In the genomic region with DNA sequence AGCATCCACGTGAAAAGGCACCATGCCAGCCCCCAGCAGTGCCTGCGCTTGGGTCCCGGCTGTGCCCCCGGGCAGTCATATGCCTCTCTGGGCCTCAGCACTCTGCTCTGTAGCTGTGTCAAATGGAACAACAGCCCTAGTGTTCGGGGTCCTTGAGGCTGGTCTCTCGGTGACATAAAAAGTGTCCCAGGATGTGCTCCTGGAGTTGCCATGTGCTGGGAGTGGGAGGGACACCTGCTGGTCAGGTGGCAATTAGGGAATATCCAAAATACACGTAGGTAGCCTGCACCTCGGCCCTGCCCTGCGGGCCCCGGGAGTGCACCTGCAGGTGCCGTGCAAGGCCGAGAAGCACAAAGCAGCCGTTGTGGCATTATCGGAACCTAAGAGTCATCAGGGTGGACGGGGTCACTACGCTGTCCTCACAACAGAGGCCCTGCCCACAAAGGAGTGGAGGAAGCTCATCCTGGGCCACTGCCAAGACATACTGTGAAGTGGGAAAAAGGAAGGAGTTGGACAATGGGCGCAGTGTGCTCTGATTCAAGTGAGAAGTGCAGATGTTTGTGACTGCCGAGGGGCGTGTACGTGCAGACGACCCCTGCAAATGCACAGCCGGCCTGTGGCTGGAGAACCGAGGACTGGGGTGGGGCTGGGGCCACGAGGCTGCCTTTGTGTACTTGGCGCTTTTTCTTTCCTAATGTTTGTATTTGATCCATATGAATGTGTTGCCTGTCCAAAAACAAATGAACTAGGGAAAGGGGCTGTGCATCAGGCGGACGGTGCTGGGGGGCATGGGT, we compare ENCODE assay signal across 1 cellular context.
A peak's percentile ranks its signal among the peaks of the same experiment; 100 is the strongest.
TF ChIP-seq lines count a peak whose summit lies in the region.

No MANE protein-coding gene starts in this region.

TF ChIP-seq in HepG2, 621 proteins besides CTCF, POLR2A, EP300 and RAD21 (continued from another document and continues in another):
- TF ChIP-seq, protein P1, sequence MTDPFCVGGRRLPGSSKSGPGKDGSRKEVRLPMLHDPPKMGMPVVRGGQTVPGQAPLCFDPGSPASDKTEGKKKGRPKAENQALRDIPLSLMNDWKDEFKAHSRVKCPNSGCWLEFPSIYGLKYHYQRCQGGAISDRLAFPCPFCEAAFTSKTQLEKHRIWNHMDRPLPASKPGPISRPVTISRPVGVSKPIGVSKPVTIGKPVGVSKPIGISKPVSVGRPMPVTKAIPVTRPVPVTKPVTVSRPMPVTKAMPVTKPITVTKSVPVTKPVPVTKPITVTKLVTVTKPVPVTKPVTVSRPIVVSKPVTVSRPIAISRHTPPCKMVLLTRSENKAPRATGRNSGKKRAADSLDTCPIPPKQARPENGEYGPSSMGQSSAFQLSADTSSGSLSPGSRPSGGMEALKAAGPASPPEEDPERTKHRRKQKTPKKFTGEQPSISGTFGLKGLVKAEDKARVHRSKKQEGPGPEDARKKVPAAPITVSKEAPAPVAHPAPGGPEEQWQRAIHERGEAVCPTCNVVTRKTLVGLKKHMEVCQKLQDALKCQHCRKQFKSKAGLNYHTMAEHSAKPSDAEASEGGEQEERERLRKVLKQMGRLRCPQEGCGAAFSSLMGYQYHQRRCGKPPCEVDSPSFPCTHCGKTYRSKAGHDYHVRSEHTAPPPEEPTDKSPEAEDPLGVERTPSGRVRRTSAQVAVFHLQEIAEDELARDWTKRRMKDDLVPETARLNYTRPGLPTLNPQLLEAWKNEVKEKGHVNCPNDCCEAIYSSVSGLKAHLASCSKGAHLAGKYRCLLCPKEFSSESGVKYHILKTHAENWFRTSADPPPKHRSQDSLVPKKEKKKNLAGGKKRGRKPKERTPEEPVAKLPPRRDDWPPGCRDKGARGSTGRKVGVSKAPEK (CRISPR knock-in tag; IDR thresholded peaks at IDR 0.05; ENCODE audit: borderline replicate concordance) = peak; percentile 91
- TF ChIP-seq, protein P2, sequence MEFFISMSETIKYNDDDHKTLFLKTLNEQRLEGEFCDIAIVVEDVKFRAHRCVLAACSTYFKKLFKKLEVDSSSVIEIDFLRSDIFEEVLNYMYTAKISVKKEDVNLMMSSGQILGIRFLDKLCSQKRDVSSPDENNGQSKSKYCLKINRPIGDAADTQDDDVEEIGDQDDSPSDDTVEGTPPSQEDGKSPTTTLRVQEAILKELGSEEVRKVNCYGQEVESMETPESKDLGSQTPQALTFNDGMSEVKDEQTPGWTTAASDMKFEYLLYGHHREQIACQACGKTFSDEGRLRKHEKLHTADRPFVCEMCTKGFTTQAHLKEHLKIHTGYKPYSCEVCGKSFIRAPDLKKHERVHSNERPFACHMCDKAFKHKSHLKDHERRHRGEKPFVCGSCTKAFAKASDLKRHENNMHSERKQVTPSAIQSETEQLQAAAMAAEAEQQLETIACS (CRISPR knock-in tag; IDR thresholded peaks at IDR 0.05) = no peak; the same call in 1 of the 2 replicates
- no peak for TF ChIP-seq ZNF460 (CRISPR knock-in tag; IDR thresholded peaks at IDR 0.05; ENCODE audit: borderline replicate concordance)
- TF ChIP-seq, protein P3, sequence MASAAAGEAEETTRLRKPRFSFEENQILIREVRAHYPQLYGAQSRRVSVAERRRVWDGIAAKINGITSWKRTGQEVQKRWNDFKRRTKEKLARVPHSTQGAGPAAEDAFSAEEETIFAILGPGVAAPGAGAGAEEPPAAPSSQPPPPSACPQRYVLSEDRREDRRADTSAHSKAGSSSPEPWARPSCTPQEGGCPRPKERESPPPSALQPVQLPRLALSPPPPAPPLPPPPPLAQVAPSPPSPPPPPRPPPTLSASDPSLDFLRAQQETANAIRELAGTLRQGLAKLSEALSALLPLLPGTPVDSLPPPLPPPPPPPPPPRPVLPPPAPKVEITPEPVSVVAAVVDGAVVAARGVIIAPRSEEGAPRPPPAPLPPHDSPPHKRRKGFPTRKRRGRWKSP (CRISPR knock-in tag; IDR thresholded peaks at IDR 0.05) = 0 out of 2 replicates have a peak, but pooled peaks have one; percentile 90
- no peak for TF ChIP-seq EZH2 (conservative IDR thresholded peaks at IDR 0.05; ENCODE audit: low read depth, low read length)
- no peak for TF ChIP-seq ZNF75D (CRISPR knock-in tag; IDR thresholded peaks at IDR 0.05; ENCODE audit: borderline replicate concordance)
- TF ChIP-seq ONECUT2 (CRISPR knock-in tag; IDR thresholded peaks at IDR 0.05) = no peak
- peak; percentile 97; the same call in 1 of the 2 replicates for TF ChIP-seq ZFP36L1 (CRISPR knock-in tag; IDR thresholded peaks at IDR 0.05)
- no peak for TF ChIP-seq SIN3B (IDR thresholded peaks at IDR 0.05; ENCODE audit: low read length)
- no peak; the same call in 1 of the 2 replicates for TF ChIP-seq TEAD2 (CRISPR knock-in tag; IDR thresholded peaks at IDR 0.05)
- peak; percentile 84; the same call in 1 of the 2 replicates for TF ChIP-seq RFXAP (CRISPR knock-in tag; IDR thresholded peaks at IDR 0.05; ENCODE audit: borderline replicate concordance)
- TF ChIP-seq, protein P4, sequence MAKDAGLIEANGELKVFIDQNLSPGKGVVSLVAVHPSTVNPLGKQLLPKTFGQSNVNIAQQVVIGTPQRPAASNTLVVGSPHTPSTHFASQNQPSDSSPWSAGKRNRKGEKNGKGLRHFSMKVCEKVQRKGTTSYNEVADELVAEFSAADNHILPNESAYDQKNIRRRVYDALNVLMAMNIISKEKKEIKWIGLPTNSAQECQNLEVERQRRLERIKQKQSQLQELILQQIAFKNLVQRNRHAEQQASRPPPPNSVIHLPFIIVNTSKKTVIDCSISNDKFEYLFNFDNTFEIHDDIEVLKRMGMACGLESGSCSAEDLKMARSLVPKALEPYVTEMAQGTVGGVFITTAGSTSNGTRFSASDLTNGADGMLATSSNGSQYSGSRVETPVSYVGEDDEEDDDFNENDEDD (CRISPR knock-in tag; IDR thresholded peaks at IDR 0.05; ENCODE audit: borderline replicate concordance) = peak; percentile 88; the same call in 1 of the 2 replicates
- TF ChIP-seq POLR2G (IDR thresholded peaks at IDR 0.05; ENCODE audit: low read depth, low read length) = peak; percentile 76
- TF ChIP-seq MIER2 (CRISPR knock-in tag; IDR thresholded peaks at IDR 0.05) = peak; percentile 59
- TF ChIP-seq MTA1 (CRISPR knock-in tag; IDR thresholded peaks at IDR 0.05; ENCODE audit: borderline replicate concordance) = peak; percentile 98
- TF ChIP-seq, protein P5, sequence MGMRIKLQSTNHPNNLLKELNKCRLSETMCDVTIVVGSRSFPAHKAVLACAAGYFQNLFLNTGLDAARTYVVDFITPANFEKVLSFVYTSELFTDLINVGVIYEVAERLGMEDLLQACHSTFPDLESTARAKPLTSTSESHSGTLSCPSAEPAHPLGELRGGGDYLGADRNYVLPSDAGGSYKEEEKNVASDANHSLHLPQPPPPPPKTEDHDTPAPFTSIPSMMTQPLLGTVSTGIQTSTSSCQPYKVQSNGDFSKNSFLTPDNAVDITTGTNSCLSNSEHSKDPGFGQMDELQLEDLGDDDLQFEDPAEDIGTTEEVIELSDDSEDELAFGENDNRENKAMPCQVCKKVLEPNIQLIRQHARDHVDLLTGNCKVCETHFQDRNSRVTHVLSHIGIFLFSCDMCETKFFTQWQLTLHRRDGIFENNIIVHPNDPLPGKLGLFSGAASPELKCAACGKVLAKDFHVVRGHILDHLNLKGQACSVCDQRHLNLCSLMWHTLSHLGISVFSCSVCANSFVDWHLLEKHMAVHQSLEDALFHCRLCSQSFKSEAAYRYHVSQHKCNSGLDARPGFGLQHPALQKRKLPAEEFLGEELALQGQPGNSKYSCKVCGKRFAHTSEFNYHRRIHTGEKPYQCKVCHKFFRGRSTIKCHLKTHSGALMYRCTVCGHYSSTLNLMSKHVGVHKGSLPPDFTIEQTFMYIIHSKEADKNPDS (CRISPR knock-in tag; IDR thresholded peaks at IDR 0.05) = peak; percentile 82; the same call in 1 of the 2 replicates
- no peak; the same call in 1 of the 2 replicates for TF ChIP-seq RFX3 (CRISPR knock-in tag; IDR thresholded peaks at IDR 0.05)
- no peak for TF ChIP-seq SOX6 (IDR thresholded peaks at IDR 0.05)
- TF ChIP-seq SOX6 (CRISPR knock-in tag; IDR thresholded peaks at IDR 0.05) = peak; percentile 99
- peak; percentile 32; the same call in 1 of the 2 replicates for TF ChIP-seq ZNF367 (CRISPR knock-in tag; IDR thresholded peaks at IDR 0.05; ENCODE audit: borderline replicate concordance)
- peak; percentile 83; the same call in 1 of the 2 replicates for TF ChIP-seq SALL2 (CRISPR knock-in tag; IDR thresholded peaks at IDR 0.05)
- TF ChIP-seq KLF9 (CRISPR knock-in tag; IDR thresholded peaks at IDR 0.05; ENCODE audit: low read depth) = peak; percentile 82; the same call in 1 of the 2 replicates
- no peak for TF ChIP-seq NFE2L2 (IDR thresholded peaks at IDR 0.05; ENCODE audit: low read length)
- TF ChIP-seq CBFB (CRISPR knock-in tag; IDR thresholded peaks at IDR 0.05) = peak; percentile 62
- TF ChIP-seq CBX2 (IDR thresholded peaks at IDR 0.05; ENCODE audit: low read depth, low read length) = no peak; the same call in 1 of the 2 replicates
- no peak for TF ChIP-seq CBX2 (CRISPR knock-in tag; IDR thresholded peaks at IDR 0.05; ENCODE audit: low read depth)
- TF ChIP-seq KLF11 (CRISPR knock-in tag; IDR thresholded peaks at IDR 0.05) = peak; percentile 86; the same call in 1 of the 2 replicates
- TF ChIP-seq, protein P6, sequence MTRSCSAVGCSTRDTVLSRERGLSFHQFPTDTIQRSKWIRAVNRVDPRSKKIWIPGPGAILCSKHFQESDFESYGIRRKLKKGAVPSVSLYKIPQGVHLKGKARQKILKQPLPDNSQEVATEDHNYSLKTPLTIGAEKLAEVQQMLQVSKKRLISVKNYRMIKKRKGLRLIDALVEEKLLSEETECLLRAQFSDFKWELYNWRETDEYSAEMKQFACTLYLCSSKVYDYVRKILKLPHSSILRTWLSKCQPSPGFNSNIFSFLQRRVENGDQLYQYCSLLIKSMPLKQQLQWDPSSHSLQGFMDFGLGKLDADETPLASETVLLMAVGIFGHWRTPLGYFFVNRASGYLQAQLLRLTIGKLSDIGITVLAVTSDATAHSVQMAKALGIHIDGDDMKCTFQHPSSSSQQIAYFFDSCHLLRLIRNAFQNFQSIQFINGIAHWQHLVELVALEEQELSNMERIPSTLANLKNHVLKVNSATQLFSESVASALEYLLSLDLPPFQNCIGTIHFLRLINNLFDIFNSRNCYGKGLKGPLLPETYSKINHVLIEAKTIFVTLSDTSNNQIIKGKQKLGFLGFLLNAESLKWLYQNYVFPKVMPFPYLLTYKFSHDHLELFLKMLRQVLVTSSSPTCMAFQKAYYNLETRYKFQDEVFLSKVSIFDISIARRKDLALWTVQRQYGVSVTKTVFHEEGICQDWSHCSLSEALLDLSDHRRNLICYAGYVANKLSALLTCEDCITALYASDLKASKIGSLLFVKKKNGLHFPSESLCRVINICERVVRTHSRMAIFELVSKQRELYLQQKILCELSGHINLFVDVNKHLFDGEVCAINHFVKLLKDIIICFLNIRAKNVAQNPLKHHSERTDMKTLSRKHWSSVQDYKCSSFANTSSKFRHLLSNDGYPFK (CRISPR knock-in tag; IDR thresholded peaks at IDR 0.05; ENCODE audit: borderline replicate concordance) = peak; percentile 78
- TF ChIP-seq CENPT (CRISPR knock-in tag; IDR thresholded peaks at IDR 0.05; ENCODE audit: low read depth) = peak; percentile 76; the same call in 1 of the 2 replicates
- TF ChIP-seq ZNF737 (CRISPR knock-in tag; IDR thresholded peaks at IDR 0.05; ENCODE audit: borderline replicate concordance) = no peak
- TF ChIP-seq ZNF138 (CRISPR knock-in tag; IDR thresholded peaks at IDR 0.05; ENCODE audit: low read depth) = no peak
- TF ChIP-seq, protein P7, sequence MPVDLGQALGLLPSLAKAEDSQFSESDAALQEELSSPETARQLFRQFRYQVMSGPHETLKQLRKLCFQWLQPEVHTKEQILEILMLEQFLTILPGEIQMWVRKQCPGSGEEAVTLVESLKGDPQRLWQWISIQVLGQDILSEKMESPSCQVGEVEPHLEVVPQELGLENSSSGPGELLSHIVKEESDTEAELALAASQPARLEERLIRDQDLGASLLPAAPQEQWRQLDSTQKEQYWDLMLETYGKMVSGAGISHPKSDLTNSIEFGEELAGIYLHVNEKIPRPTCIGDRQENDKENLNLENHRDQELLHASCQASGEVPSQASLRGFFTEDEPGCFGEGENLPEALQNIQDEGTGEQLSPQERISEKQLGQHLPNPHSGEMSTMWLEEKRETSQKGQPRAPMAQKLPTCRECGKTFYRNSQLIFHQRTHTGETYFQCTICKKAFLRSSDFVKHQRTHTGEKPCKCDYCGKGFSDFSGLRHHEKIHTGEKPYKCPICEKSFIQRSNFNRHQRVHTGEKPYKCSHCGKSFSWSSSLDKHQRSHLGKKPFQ (CRISPR knock-in tag; IDR thresholded peaks at IDR 0.05; ENCODE audit: insufficient replicate concordance) = no peak
- peak in 1 of 2 experiments; percentile 82 for TF ChIP-seq NR2F1 (CRISPR knock-in tag; IDR thresholded peaks at IDR 0.05)
- peak; percentile 95 for TF ChIP-seq REPIN1 (CRISPR knock-in tag; IDR thresholded peaks at IDR 0.05; ENCODE audit: borderline replicate concordance, low read depth)
- 0 out of 2 replicates have a peak, but pooled peaks have one; percentile 72 for TF ChIP-seq ZNF12 (CRISPR knock-in tag; IDR thresholded peaks at IDR 0.05)
- TF ChIP-seq RAD51 (IDR thresholded peaks at IDR 0.05; ENCODE audit: borderline replicate concordance) = no peak
- TF ChIP-seq FOXC1 (CRISPR knock-in tag; IDR thresholded peaks at IDR 0.05; ENCODE audit: borderline replicate concordance) = peak; percentile 86
- TF ChIP-seq ZFY (CRISPR knock-in tag; IDR thresholded peaks at IDR 0.05) = peak; percentile 68
- no peak for TF ChIP-seq ZNF773 (CRISPR knock-in tag; IDR thresholded peaks at IDR 0.05; ENCODE audit: borderline replicate concordance)
- no peak for TF ChIP-seq NR1H2 (CRISPR knock-in tag; IDR thresholded peaks at IDR 0.05; ENCODE audit: borderline replicate concordance, low read depth)
- peak; percentile 31; the same call in 1 of the 2 replicates for TF ChIP-seq ZNF7 (CRISPR knock-in tag; IDR thresholded peaks at IDR 0.05)
- no peak for TF ChIP-seq ZNF446 (CRISPR knock-in tag; IDR thresholded peaks at IDR 0.05)
- TF ChIP-seq ZKSCAN1 (IDR thresholded peaks at IDR 0.05; ENCODE audit: low read length) = no peak
- TF ChIP-seq HIVEP1 (CRISPR knock-in tag; IDR thresholded peaks at IDR 0.05) = peak; percentile 88
- peak; percentile 16; the same call in 1 of the 2 replicates for TF ChIP-seq KDM3A (CRISPR knock-in tag; IDR thresholded peaks at IDR 0.05; ENCODE audit: low read depth)
